ENCODE assay signal across 22 cellular contexts in the genomic region with DNA sequence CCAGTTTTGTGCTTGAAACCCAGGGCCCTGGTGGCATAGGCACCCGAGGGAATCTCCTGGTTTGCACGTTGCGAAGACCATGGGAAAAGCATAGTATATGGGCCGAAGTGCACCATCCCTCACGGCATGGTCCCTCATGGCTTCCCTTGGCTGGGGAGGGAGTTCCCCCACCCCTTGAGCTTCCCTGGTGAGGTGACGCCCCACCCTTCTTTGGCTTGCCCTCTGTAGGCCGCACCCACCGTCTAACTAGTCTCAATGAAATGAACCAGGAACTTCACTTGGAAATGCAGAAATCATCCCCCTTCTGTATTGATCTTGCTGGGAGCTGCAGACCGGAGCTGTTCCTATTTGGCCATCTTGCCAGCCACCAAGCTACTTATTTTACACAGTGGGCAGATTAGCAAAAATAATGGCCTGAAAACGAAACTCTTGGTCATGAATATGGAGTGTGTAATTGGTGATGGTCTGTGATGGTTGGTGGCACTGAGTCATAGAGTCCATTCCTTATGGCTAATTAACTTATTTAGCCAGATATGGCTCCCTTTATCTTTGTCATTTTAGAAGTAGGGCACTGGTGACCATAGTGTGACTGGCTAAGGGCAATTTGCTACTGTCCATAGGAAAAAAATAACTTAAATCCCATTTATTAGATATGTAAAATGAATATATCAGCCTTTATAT. TPM values are rescaled to one million over a fixed set of nuclear protein-coding genes. Genes with fewer than 3 reads are reported as not detected.
A peak's percentile ranks its signal among the peaks of the same experiment; 100 is the strongest.
DNase-seq lines count a peak whose midpoint lies in the region; ATAC-seq, FAIRE-seq and TF ChIP-seq lines count a peak whose summit lies in the region.
"Had no signal": no experiment of that assay in that cellular context is flagged by ENCODE, and none has a peak within 500 bp of the region (broad histone marks: within the 10 kb centered on the region; RNA-seq: fewer than 3 reads in every experiment).

No MANE protein-coding gene starts in this region.

- H2BK5ac ChIP-seq in neuronal stem cell (ENCODE audit: low read length), result no peak overlapping the region

- H3K4ac ChIP-seq in neuronal stem cell (ENCODE audit: low read length), result no peak overlapping the region

- H3K9me3 ChIP-seq in right atrium auricular region (no peaks in the 10 kb centered on the region), GM12878 (replicated peaks; ENCODE audit: control insufficient read depth, insufficient read depth, low read length) (no peaks in the 10 kb centered on the region), neuronal stem cell (replicated peaks in 1 of 2; ENCODE audit: control insufficient read depth in 2 of 2, insufficient read depth in 1 of 2, low read depth in 1 of 2, low read length in 2 of 2) (no peaks in the 10 kb centered on the region)

- H2AK5ac ChIP-seq in neuronal stem cell (ENCODE audit: low read depth, low read length), result peak overlapping the region; percentile 75

- H3K9ac ChIP-seq in GM12878 (ENCODE audit: control insufficient read depth, insufficient read depth, low read length) (no peak overlapping the region), neuronal stem cell (ENCODE audit: low read depth, low read length, poor library complexity) (no peak overlapping the region)
- H3K9ac ChIP-seq: GM23248 had no signal

- H3K4me1 ChIP-seq in right atrium auricular region, result no peaks in the 10 kb centered on the region
- no peaks in the 10 kb centered on the region for H3K4me1 ChIP-seq in GM12878 (ENCODE audit: control insufficient read depth, insufficient read depth, low read length)
- no peaks in the 10 kb centered on the region for H3K4me1 ChIP-seq in neuronal stem cell (ENCODE audit: control insufficient read depth in 2 of 2, insufficient read depth in 1 of 2, low read depth in 1 of 2, low read length in 2 of 2)

- no peaks in the 10 kb centered on the region for H3K79me1 ChIP-seq in neuronal stem cell (ENCODE audit: low read depth, low read length)

- H2BK12ac ChIP-seq in neuronal stem cell (ENCODE audit: low read length), result no peak overlapping the region

- FAIRE-seq in GM12878 (lab: Jason Lieb, UNC) (no peak), islet of Langerhans (lab: Jason Lieb, UNC) (peak; percentile 5), GM12891 (lab: Jason Lieb, UNC) (no peak)

- no peak overlapping the region for H4K91ac ChIP-seq in neuronal stem cell (ENCODE audit: low read depth, low read length, poor library complexity)

- RAD21 ChIA-PET in GM12878 (lab: Charles Lee; ENCODE audit: unreplicated experiment), result no interaction called here

- no peak overlapping the region for H3K23ac ChIP-seq in neuronal stem cell (ENCODE audit: low read depth, low read length, poor library complexity)

- no peak overlapping the region for H3K4me3 ChIP-seq in right atrium auricular region
- H3K4me3 ChIP-seq in GM12878, result no peak overlapping the region
- H3K4me3 ChIP-seq in neuronal stem cell (ENCODE audit: low read length in 2 of 2), result no peak overlapping the region
- H3K4me3 ChIP-seq: GM23248 had no signal

- intact Hi-C loops in left ventricle myocardium superior (cut with micrococcal nuclease), result no loop called here
- intact Hi-C loops in GM12878 (cut with micrococcal nuclease; ENCODE audit: unreplicated experiment), result no loop called here

- no peak overlapping the region for H2BK15ac ChIP-seq in neuronal stem cell (ENCODE audit: low read length)

- BruUV-seq in GM12878 (replicated peaks; lab: Mats Ljungman, UMichigan), result no TSS peak

- WGBS in GM12878 (ENCODE audit: insufficient coverage, insufficient replicate concordance, low lambda C conversion rate, missing lambda C conversion rate), result 51% methylated on average over 10 of the region's 10 CpGs
- no CpG with 5 or more reads among the region's 10 CpGs for whole genome bisulfite sequencing in neuronal stem cell (ENCODE audit: extremely low coverage in 2 of 2, insufficient read length in 2 of 2, insufficient replicate concordance in 1 of 2), 2 donors

- no peak overlapping the region for H4K8ac ChIP-seq in neuronal stem cell (ENCODE audit: low read depth, low read length)

- TF ChIP-seq CTCF in right atrium auricular region (IDR thresholded peaks at IDR 0.05) (no peak), GM12878 (IDR thresholded peaks at IDR 0.05 in 2 of 3, conservative IDR thresholded peaks at IDR 0.05 in 1 of 3; ENCODE audit: control insufficient read depth in 2 of 3, extremely low read depth in 1 of 3, insufficient read depth in 1 of 3, low read depth in 3 of 3, low read length in 3 of 3) (no peak)

- H2BK120ac ChIP-seq in neuronal stem cell (ENCODE audit: low read depth, low read length), result no peak overlapping the region

- H3K27ac ChIP-seq in right atrium auricular region (no peak overlapping the region), GM12878 (ENCODE audit: control insufficient read depth, insufficient read depth) (no peak overlapping the region), neuronal stem cell (replicated peaks; ENCODE audit: low read length) (no peak overlapping the region)
- H3K27ac ChIP-seq: GM23248 had no signal

- H3K36me3 ChIP-seq in right atrium auricular region (no peaks in the 10 kb centered on the region), GM12878 (ENCODE audit: control insufficient read depth in 2 of 2, insufficient read depth in 2 of 2, low read length in 1 of 2) (no peaks in the 10 kb centered on the region), neuronal stem cell (replicated peaks in 1 of 2; ENCODE audit: control insufficient read depth in 2 of 2, insufficient read depth in 2 of 2, low read length in 2 of 2) (no peaks in the 10 kb centered on the region)

- H3K18ac ChIP-seq in neuronal stem cell (ENCODE audit: low read length), result peak overlapping the region; percentile 44

- TF ChIP-seq RAD21 in GM12878 (IDR thresholded peaks at IDR 0.05; ENCODE audit: insufficient read depth, low read depth, low read length), result no peak

- no peak for DNase-seq in left ventricle myocardium superior
- DNase-seq in right atrium auricular region (ENCODE audit: low spot score), result no peak
- no peak for DNase-seq in GM12878 (ENCODE audit: low read depth, low spot score)
- no peak for DNase-seq in neuronal stem cell (ENCODE audit: low spot score)
- no peak for DNase-seq in SW480 (ENCODE audit: low spot score)
- DNase-seq in NCI-H2196 (lab: John Stamatoyannopoulos, UW; ENCODE audit: unreplicated experiment), result no peak
- DNase-seq in GM12891 (ENCODE audit: insufficient read length, low spot score), result no peak
- DNase-seq: C1 segment of cervical spinal cord; Calu3; CD4-positive, alpha-beta memory T cell; COR-L47; DMS53; DMS79 treated with DMSO at 0.1 percent for 48 hours; GF-D8; GM23248; H9 had no signal

- CTCF ChIA-PET in GM12878 (lab: Yijun Ruan, JAX), result no interaction called here

- ATAC-seq in left ventricle myocardium superior (peak; percentile 20), GM12878 (peak; percentile 69)
- ATAC-seq: HCT116 had no signal

- H3K27me3 ChIP-seq in right atrium auricular region (no peaks in the 10 kb centered on the region), GM12878 (replicated peaks in 1 of 2; ENCODE audit: control insufficient read depth in 2 of 2, insufficient read depth in 2 of 2, low read length in 1 of 2) (no peaks in the 10 kb centered on the region), neuronal stem cell (ENCODE audit: control insufficient read depth in 3 of 3, insufficient read depth in 3 of 3, low read depth in 1 of 3, low read length in 3 of 3) (no peaks in the 10 kb centered on the region)

- POLR2A ChIA-PET in GM12878 (lab: Charles Lee), result no interaction called here

- in situ Hi-C loops in GM12878 (cut with MboI), result no loop called here

- SMC1A ChIA-PET in GM12878 (lab: Charles Lee; ENCODE audit: uncharacterized antibody, unreplicated experiment), result interaction anchor here (0.6 kb wide), 1 partner anchor 360 kb away, joined by 3 read pairs; no protein-coding TSS in a partner anchor

- H3K79me2 ChIP-seq in GM12878 (ENCODE audit: control insufficient read depth, insufficient read depth, low read length), result no peaks in the 10 kb centered on the region

- H4K20me1 ChIP-seq in GM12878 (ENCODE audit: control insufficient read depth, insufficient read depth), result no peaks in the 10 kb centered on the region

- H3K4me2 ChIP-seq in GM12878 (ENCODE audit: control insufficient read depth, insufficient read depth) (no peak overlapping the region), neuronal stem cell (ENCODE audit: insufficient read depth, low read length, poor library complexity, severe bottlenecking) (no peak overlapping the region)

- no peak for TF ChIP-seq EP300 in GM12878 (IDR thresholded peaks at IDR 0.05; ENCODE audit: borderline replicate concordance in 1 of 2, control insufficient read depth in 1 of 2, low read depth in 2 of 2, low read length in 2 of 2)

- no peak overlapping the region for H3K14ac ChIP-seq in neuronal stem cell (ENCODE audit: low read length)

- TF ChIP-seq POLR2A in GM12878 (IDR thresholded peaks at IDR 0.05; ENCODE audit: low read depth, low read length) (no peak), GM12891 (IDR thresholded peaks at IDR 0.05; ENCODE audit: low read depth, low read length) (no peak)

- H2AFZ ChIP-seq in GM12878 (ENCODE audit: control insufficient read depth, low read depth, low read length), result no peak overlapping the region
- peak overlapping the region; percentile 35 for H2AFZ ChIP-seq in neuronal stem cell (ENCODE audit: low read length)
- H2AFZ ChIP-seq: GM23248 had no signal

TF ChIP-seq in GM12891, 5 proteins besides CTCF, POLR2A, EP300 and RAD21 (continues in another document):
- TF ChIP-seq POLR2AphosphoS5 (IDR thresholded peaks at IDR 0.05; ENCODE audit: low read depth, low read length) (no peak), PAX5 (IDR thresholded peaks at IDR 0.05; ENCODE audit: insufficient read depth, low read length, severe bottlenecking) (no peak), TAF1 (IDR thresholded peaks at IDR 0.05; ENCODE audit: low read depth, low read length) (no peak)

RNA-seq across cellular contexts. Expression of a gene that starts 21.3 kb away (rescaled TPM):
- total RNA-seq in left ventricle myocardium superior (55.5 TPM), right atrium auricular region (10 to 100 TPM; 25.4 to 37.1 TPM), GM12878 (2014; rRNA removed) (not detected in 2 replicates), GM12878 (2014; rRNA removed; fragmentation: Illumina TruSeq; extraction: Trizol) (not detected in 2 replicates), GM12878 (2021) (not detected in 2 replicates)
- not detected in 2 replicates for total RNA-seq in GM12878 (2013; cell fraction: nucleolus; rRNA removed)
- polyA plus RNA-seq in GM12878 (2011; ENCODE audit: low read depth), result not detected
- polyA plus RNA-seq in GM12878 (2011; rRNA removed) (not detected in 2 replicates), GM12878 (2014; fragmentation: Illumina TruSeq; extraction: Trizol) (not detected in 2 replicates), GM12878 (2014; fragmentation: Nextera tagmentation; extraction: Ambion mirVana) (not detected), GM12878 (2014; rRNA removed) (not detected in 2 replicates), GM12878 (2016; fragmentation: Nextera tagmentation; extraction: Ambion mirVana) (not detected)
- polyA plus RNA-seq in GM12878 (2011; cell fraction: cytosol; rRNA removed), result not detected in 2 replicates
- not detected in 2 replicates for polyA plus RNA-seq in GM12878 (2011; cell fraction: nucleus; rRNA removed)
- not detected in 2 replicates for polyA plus RNA-seq in GM12878 (2012)
- not detected in 2 replicates for polyA minus RNA-seq in GM12878 (2011; rRNA and poly(A)+ RNA removed)
- polyA minus RNA-seq in GM12878 (2011; cell fraction: cytosol; rRNA and poly(A)+ RNA removed), result not detected in 2 replicates
- not detected in 2 replicates for polyA minus RNA-seq in GM12878 (2011; cell fraction: nucleus; rRNA and poly(A)+ RNA removed)
- polyA plus RNA-seq in neuronal stem cell (2013, experiment 1 of 2), result 1.6 TPM
- 1.8 TPM for polyA plus RNA-seq in neuronal stem cell (2013, experiment 2 of 2)
- not detected for polyA plus RNA-seq in GM12891 (2012; ENCODE audit: low read depth, missing spikeins)
- total RNA-seq: A172, A673, Calu3, Daoy, G401 had no signal
- polyA plus RNA-seq: CD4-positive, alpha-beta memory T cell had no signal

Comparison
In these comparisons a context has a peak if more than half of its experiments do, and no peak if none do; other contexts are left out.
1. RNA of a gene that starts 21.3 kb away (total RNA-seq): 55.5 TPM in left ventricle myocardium superior (single experiment) and 25.4 to 37.1 TPM in right atrium auricular region; not detected in GM12878; every median in the first group is over 10 times any median in the second.